In the genomic region with DNA sequence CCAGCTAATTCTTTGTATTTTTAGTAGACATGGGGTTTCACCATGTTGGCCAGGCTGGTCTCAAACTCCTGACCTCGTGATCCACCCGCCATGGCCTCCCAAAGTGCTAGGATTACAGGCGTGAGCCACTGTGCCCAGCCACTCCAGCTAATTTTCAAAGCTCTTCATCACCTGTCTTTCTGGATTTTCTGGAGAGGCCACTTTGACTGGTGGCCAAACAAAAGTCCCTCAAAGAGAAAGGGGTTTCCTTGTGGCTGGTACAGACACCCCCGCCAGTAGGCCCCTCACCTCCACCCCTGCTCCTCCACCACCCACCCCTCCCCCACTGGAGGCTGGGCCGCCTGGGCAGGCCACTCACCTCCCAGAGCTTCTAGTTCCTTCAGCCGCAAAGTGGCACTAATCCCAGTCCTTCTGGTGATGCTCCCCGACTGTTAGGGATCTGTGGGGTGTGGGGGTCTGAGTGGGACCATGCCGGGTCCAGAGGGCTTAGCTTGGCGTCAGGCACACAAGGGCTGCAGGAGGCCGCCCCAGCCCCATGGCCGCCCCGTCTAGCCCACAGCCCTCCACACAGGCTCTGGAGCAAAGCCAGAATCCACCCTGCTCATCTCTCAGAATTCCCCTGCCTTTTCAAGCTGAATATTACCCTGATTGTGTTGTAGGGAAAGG, we compare ENCODE assay signal across 1 cellular context.
TF ChIP-seq lines count a peak whose summit lies in the region.

No MANE protein-coding gene starts in this region.

TF ChIP-seq in H1, 55 proteins besides CTCF, POLR2A, EP300 and RAD21 (continued from another document):
- TF ChIP-seq RNF2 (IDR thresholded peaks at IDR 0.05; ENCODE audit: borderline replicate concordance, low read depth, low read length, missing control alignments, poor library complexity, severe bottlenecking): no peak
- no peak for TF ChIP-seq JUND (IDR thresholded peaks at IDR 0.05; ENCODE audit: low read length)
- TF ChIP-seq ASH2L (IDR thresholded peaks at IDR 0.05; ENCODE audit: low read length): no peak
- no peak for TF ChIP-seq NANOG (IDR thresholded peaks at IDR 0.05; ENCODE audit: insufficient read depth, low read depth, low read length, poor library complexity, severe bottlenecking)
- no peak for TF ChIP-seq POU5F1 (IDR thresholded peaks at IDR 0.05; ENCODE audit: low read depth, low read length)
- no peak for TF ChIP-seq KDM1A (IDR thresholded peaks at IDR 0.05; ENCODE audit: borderline replicate concordance, low read length)
- TF ChIP-seq SIRT6 (IDR thresholded peaks at IDR 0.05; ENCODE audit: low read length): no peak
- no peak for TF ChIP-seq BACH1 (IDR thresholded peaks at IDR 0.05; ENCODE audit: low read length)
- no peak for TF ChIP-seq BCL11A (IDR thresholded peaks at IDR 0.05; ENCODE audit: low read depth in 2 of 2, low read length in 2 of 2)
- TF ChIP-seq, protein P1, sequence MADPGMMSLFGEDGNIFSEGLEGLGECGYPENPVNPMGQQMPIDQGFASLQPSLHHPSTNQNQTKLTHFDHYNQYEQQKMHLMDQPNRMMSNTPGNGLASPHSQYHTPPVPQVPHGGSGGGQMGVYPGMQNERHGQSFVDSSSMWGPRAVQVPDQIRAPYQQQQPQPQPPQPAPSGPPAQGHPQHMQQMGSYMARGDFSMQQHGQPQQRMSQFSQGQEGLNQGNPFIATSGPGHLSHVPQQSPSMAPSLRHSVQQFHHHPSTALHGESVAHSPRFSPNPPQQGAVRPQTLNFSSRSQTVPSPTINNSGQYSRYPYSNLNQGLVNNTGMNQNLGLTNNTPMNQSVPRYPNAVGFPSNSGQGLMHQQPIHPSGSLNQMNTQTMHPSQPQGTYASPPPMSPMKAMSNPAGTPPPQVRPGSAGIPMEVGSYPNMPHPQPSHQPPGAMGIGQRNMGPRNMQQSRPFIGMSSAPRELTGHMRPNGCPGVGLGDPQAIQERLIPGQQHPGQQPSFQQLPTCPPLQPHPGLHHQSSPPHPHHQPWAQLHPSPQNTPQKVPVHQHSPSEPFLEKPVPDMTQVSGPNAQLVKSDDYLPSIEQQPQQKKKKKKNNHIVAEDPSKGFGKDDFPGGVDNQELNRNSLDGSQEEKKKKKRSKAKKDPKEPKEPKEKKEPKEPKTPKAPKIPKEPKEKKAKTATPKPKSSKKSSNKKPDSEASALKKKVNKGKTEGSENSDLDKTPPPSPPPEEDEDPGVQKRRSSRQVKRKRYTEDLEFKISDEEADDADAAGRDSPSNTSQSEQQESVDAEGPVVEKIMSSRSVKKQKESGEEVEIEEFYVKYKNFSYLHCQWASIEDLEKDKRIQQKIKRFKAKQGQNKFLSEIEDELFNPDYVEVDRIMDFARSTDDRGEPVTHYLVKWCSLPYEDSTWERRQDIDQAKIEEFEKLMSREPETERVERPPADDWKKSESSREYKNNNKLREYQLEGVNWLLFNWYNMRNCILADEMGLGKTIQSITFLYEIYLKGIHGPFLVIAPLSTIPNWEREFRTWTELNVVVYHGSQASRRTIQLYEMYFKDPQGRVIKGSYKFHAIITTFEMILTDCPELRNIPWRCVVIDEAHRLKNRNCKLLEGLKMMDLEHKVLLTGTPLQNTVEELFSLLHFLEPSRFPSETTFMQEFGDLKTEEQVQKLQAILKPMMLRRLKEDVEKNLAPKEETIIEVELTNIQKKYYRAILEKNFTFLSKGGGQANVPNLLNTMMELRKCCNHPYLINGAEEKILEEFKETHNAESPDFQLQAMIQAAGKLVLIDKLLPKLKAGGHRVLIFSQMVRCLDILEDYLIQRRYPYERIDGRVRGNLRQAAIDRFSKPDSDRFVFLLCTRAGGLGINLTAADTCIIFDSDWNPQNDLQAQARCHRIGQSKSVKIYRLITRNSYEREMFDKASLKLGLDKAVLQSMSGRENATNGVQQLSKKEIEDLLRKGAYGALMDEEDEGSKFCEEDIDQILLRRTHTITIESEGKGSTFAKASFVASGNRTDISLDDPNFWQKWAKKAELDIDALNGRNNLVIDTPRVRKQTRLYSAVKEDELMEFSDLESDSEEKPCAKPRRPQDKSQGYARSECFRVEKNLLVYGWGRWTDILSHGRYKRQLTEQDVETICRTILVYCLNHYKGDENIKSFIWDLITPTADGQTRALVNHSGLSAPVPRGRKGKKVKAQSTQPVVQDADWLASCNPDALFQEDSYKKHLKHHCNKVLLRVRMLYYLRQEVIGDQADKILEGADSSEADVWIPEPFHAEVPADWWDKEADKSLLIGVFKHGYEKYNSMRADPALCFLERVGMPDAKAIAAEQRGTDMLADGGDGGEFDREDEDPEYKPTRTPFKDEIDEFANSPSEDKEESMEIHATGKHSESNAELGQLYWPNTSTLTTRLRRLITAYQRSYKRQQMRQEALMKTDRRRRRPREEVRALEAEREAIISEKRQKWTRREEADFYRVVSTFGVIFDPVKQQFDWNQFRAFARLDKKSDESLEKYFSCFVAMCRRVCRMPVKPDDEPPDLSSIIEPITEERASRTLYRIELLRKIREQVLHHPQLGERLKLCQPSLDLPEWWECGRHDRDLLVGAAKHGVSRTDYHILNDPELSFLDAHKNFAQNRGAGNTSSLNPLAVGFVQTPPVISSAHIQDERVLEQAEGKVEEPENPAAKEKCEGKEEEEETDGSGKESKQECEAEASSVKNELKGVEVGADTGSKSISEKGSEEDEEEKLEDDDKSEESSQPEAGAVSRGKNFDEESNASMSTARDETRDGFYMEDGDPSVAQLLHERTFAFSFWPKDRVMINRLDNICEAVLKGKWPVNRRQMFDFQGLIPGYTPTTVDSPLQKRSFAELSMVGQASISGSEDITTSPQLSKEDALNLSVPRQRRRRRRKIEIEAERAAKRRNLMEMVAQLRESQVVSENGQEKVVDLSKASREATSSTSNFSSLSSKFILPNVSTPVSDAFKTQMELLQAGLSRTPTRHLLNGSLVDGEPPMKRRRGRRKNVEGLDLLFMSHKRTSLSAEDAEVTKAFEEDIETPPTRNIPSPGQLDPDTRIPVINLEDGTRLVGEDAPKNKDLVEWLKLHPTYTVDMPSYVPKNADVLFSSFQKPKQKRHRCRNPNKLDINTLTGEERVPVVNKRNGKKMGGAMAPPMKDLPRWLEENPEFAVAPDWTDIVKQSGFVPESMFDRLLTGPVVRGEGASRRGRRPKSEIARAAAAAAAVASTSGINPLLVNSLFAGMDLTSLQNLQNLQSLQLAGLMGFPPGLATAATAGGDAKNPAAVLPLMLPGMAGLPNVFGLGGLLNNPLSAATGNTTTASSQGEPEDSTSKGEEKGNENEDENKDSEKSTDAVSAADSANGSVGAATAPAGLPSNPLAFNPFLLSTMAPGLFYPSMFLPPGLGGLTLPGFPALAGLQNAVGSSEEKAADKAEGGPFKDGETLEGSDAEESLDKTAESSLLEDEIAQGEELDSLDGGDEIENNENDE (IDR thresholded peaks at IDR 0.05; ENCODE audit: insufficient replicate concordance, low read length): no peak
- no peak for TF ChIP-seq ATF2 (IDR thresholded peaks at IDR 0.05; ENCODE audit: low read length)
- TF ChIP-seq SIX5 (IDR thresholded peaks at IDR 0.05; ENCODE audit: low read depth, low read length): no peak
- no peak for TF ChIP-seq RBBP5 (IDR thresholded peaks at IDR 0.05; ENCODE audit: borderline replicate concordance, low read depth, low read length)
TF ChIP-seq in H1: peak in this region for 0.
